31 cellular contexts compared by ENCODE assay signal in genomic region chr4:1036976-1037810, GRCh38. TPM values are rescaled to one million over a fixed set of nuclear protein-coding genes. Genes with fewer than 3 reads are reported as not detected.
"Had no signal": no experiment of that assay in that cellular context is flagged by ENCODE, and none has a peak within 500 bp of the region (broad histone marks: within the 10 kb centered on the region; RNA-seq: fewer than 3 reads in every experiment).

No MANE protein-coding gene starts in this region.

- H3K9me3 Mint-ChIP-seq: activated B cell treated with CpG ODN at 0.5 μM for 24 hours; activated CD4-positive, alpha-beta T cell treated with anti-CD3 and anti-CD28 coated beads, Interleukin-2, amount 10 ng/mL, durations not matched to agents 24 days and 14 days; activated naive CD4-positive, alpha-beta T cell treated with anti-CD3 and anti-CD28 coated beads, Interleukin-2, amount 50 U/mL, for 72 hours; activated naive CD8-positive, alpha-beta T cell treated with anti-CD3 and anti-CD28 coated beads, Interleukin-2, amount 50 U/mL, for 24 hours; activated T-cell treated with anti-CD3 and anti-CD28 coated beads, Interleukin-2, amount 50 U/mL, for 4 hours; brain; IgD-negative memory B cell had no signal

- ATAC-seq: activated CD8-positive, alpha-beta memory T cell treated with anti-CD3 and anti-CD28 coated beads, Interleukin-2, amount 10 ng/mL, durations not matched to agents 7 days and 5 days; activated naive CD4-positive, alpha-beta T cell treated with anti-CD3 and anti-CD28 coated beads, Interleukin-2, amount 50 U/mL, for 72 hours; activated naive CD8-positive, alpha-beta T cell treated with anti-CD3 and anti-CD28 coated beads, Interleukin-2, amount 50 U/mL, for 24 hours; activated T-cell treated with anti-CD3 and anti-CD28 coated beads, Interleukin-2, amount 50 U/mL, for 4 hours had no signal

- H3K27ac ChIP-seq: KMS-11, Peyer's patch, SJCRH30 had no signal

- H3K9ac ChIP-seq: KMS-11, SK-N-SH had no signal

- H3K4me3 ChIP-seq: Peyer's patch, SJCRH30 had no signal

- FAIRE-seq: astrocyte had no signal

- H3K27me3 Mint-ChIP-seq: activated B cell treated with CpG ODN at 0.5 μM for 24 hours; activated CD4-positive, alpha-beta T cell treated with anti-CD3 and anti-CD28 coated beads, Interleukin-2, amount 10 ng/mL, durations not matched to agents 24 days and 14 days; activated CD8-positive, alpha-beta memory T cell treated with anti-CD3 and anti-CD28 coated beads, Interleukin-2, amount 10 ng/mL, durations not matched to agents 7 days and 5 days had no signal

- H3K9me3 ChIP-seq: Peyer's patch, SJCRH30, SK-N-SH had no signal

- DNase-seq: activated B cell treated with CpG ODN at 0.5 μM for 24 hours; activated CD4-positive, alpha-beta T cell treated with anti-CD3 and anti-CD28 coated beads for 1 hour; activated CD4-positive, alpha-beta T cell treated with anti-CD3 and anti-CD28 coated beads, Interleukin-2, amount 10 ng/mL, durations not matched to agents 24 days and 14 days; activated CD4-positive, alpha-beta T cell treated with anti-CD3 and anti-CD28 coated beads, Interleukin-2, amount 50 U/mL, for 48 hours; activated CD8-positive, alpha-beta memory T cell treated with anti-CD3 and anti-CD28 coated beads, Interleukin-2, amount 10 ng/mL, durations not matched to agents 7 days and 5 days; activated effector memory CD4-positive, alpha-beta T cell treated with anti-CD3 and anti-CD28 coated beads, Interleukin-2, amount 50 U/mL, for 16 hours; activated naive CD4-positive, alpha-beta T cell treated with Interleukin-2 at 50 U/mL for 16 hours; activated naive CD8-positive, alpha-beta T cell treated with anti-CD3 and anti-CD28 coated beads, Interleukin-2, amount 50 U/mL, for 24 hours; activated T-cell treated with anti-CD3 and anti-CD28 coated beads, Interleukin-2, amount 50 U/mL, for 4 hours; amniotic stem cell; NCI-H1092; NCI-H1417 treated with DMSO at 0.1 percent for 48 hours; NCI-H1694; NCI-H2029; NCI-H2107; NCI-H2171 treated with DMSO at 0.1 percent for 48 hours; NCI-H345; NCI-H510A; NCI-H526 treated with DMSO at 0.1 percent for 48 hours; NCI-H82; OCI-M1; Peyer's patch; Right ventricle myocardium superior; SK-N-SH; T-helper 1 cell had no signal

- H3K27me3 ChIP-seq: Peyer's patch, SJCRH30 had no signal

- H3K27ac Mint-ChIP-seq: activated B cell treated with CpG ODN at 0.5 μM for 24 hours; activated CD4-positive, alpha-beta T cell treated with anti-CD3 and anti-CD28 coated beads, Interleukin-2, amount 10 ng/mL, durations not matched to agents 24 days and 14 days; activated CD8-positive, alpha-beta memory T cell treated with anti-CD3 and anti-CD28 coated beads, Interleukin-2, amount 10 ng/mL, durations not matched to agents 7 days and 5 days; activated naive CD4-positive, alpha-beta T cell treated with anti-CD3 and anti-CD28 coated beads, Interleukin-2, amount 50 U/mL, for 72 hours; activated naive CD8-positive, alpha-beta T cell treated with anti-CD3 and anti-CD28 coated beads, Interleukin-2, amount 50 U/mL, for 24 hours; IgD-negative memory B cell had no signal

- H3K36me3 ChIP-seq: Peyer's patch, SJCRH30 had no signal

- H3K36me3 Mint-ChIP-seq: activated CD8-positive, alpha-beta memory T cell treated with anti-CD3 and anti-CD28 coated beads, Interleukin-2, amount 10 ng/mL, durations not matched to agents 7 days and 5 days; activated naive CD4-positive, alpha-beta T cell treated with anti-CD3 and anti-CD28 coated beads, Interleukin-2, amount 50 U/mL, for 72 hours; brain; IgD-negative memory B cell had no signal

- H3K4me3 Mint-ChIP-seq: activated B cell treated with CpG ODN at 0.5 μM for 24 hours; activated CD4-positive, alpha-beta T cell treated with anti-CD3 and anti-CD28 coated beads, Interleukin-2, amount 10 ng/mL, durations not matched to agents 24 days and 14 days; activated CD8-positive, alpha-beta memory T cell treated with anti-CD3 and anti-CD28 coated beads, Interleukin-2, amount 10 ng/mL, durations not matched to agents 7 days and 5 days; activated naive CD8-positive, alpha-beta T cell treated with anti-CD3 and anti-CD28 coated beads, Interleukin-2, amount 50 U/mL, for 24 hours; activated T-cell treated with anti-CD3 and anti-CD28 coated beads, Interleukin-2, amount 50 U/mL, for 4 hours; brain; IgD-negative memory B cell had no signal

- H3K4me2 ChIP-seq: KMS-11, SK-N-SH had no signal

- H3K4me1 Mint-ChIP-seq: activated B cell treated with CpG ODN at 0.5 μM for 24 hours; activated CD4-positive, alpha-beta T cell treated with anti-CD3 and anti-CD28 coated beads, Interleukin-2, amount 10 ng/mL, durations not matched to agents 24 days and 14 days; activated CD8-positive, alpha-beta memory T cell treated with anti-CD3 and anti-CD28 coated beads, Interleukin-2, amount 10 ng/mL, durations not matched to agents 7 days and 5 days; activated naive CD8-positive, alpha-beta T cell treated with anti-CD3 and anti-CD28 coated beads, Interleukin-2, amount 50 U/mL, for 24 hours; IgD-negative memory B cell had no signal

RNA-seq across cellular contexts. Expression of gene SLC26A1, which starts 44.0 kb away (rescaled TPM):
- total RNA-seq: activated B cell treated with CpG ODN at 0.5 μM for 24 hours; activated CD4-positive, alpha-beta T cell treated with anti-CD3 and anti-CD28 coated beads, Interleukin-2, amount 10 ng/mL, durations not matched to agents 24 days and 14 days; activated CD8-positive, alpha-beta memory T cell treated with anti-CD3 and anti-CD28 coated beads, Interleukin-2, amount 10 ng/mL, durations not matched to agents 7 days and 5 days; activated naive CD4-positive, alpha-beta T cell treated with anti-CD3 and anti-CD28 coated beads, Interleukin-2, amount 50 U/mL, for 72 hours; SJCRH30 had no signal
